ENCODE assay signal across 17 cellular contexts in the genomic region with DNA sequence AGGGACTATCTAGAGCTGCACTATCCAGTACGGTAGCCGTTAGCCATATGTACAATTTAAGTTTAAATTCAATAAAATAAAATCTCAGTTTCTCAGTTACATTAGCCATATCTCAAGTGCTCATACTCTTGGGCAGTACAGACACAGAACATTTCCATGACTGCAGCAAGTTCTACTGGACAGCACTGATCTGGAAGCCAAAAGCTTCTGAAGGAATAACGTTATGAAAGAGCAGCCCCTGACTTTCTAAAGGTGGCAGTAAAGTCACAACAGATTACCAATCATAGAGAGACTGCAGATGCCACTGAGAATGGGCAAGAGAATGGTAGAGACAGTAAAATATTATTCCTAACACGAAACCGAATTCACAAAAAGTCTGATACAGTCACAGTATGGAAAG. TPM values are rescaled to one million over a fixed set of nuclear protein-coding genes. Genes with fewer than 3 reads are reported as not detected.
A peak's percentile ranks its signal among the peaks of the same experiment; 100 is the strongest.
DNase-seq lines count a peak whose midpoint lies in the region; ATAC-seq and TF ChIP-seq lines count a peak whose summit lies in the region.
"Had no signal": no experiment of that assay in that cellular context is flagged by ENCODE, and none has a peak within 500 bp of the region (broad histone marks: within the 10 kb centered on the region; RNA-seq: fewer than 3 reads in every experiment).

No MANE protein-coding gene starts in this region.

- H2AFZ ChIP-seq in Karpas-422 (ENCODE audit: low read length), result no peak overlapping the region
- H2AFZ ChIP-seq: GM23338 had no signal

- H3K27me3 ChIP-seq in right atrium auricular region (no peaks in the 10 kb centered on the region), Karpas-422 (ENCODE audit: low read length) (no peaks in the 10 kb centered on the region)
- H3K27me3 ChIP-seq: BLaER1 had no signal

- H3K4me3 ChIP-seq in right atrium auricular region (no peak overlapping the region), Karpas-422 (ENCODE audit: low read length) (no peak overlapping the region), coronary artery (no peak overlapping the region)
- H3K4me3 ChIP-seq: BLaER1, GM23338 had no signal

- peaks cover 11% of the 10 kb centered on the region for H3K36me3 ChIP-seq in right atrium auricular region
- H3K36me3 ChIP-seq in Karpas-422 (ENCODE audit: insufficient read depth, low read length), result no peaks in the 10 kb centered on the region

- H3K27ac ChIP-seq in right atrium auricular region (no peak overlapping the region), Karpas-422 (ENCODE audit: low read length) (no peak overlapping the region), coronary artery (peak overlapping the region; percentile 7 to 35)
- H3K27ac ChIP-seq: BLaER1 had no signal

- no peak overlapping the region for H3K4me2 ChIP-seq in Karpas-422 (ENCODE audit: low read depth, low read length, poor library complexity, severe bottlenecking)
- H3K4me2 ChIP-seq: BLaER1, GM23338 had no signal

- H3K9ac ChIP-seq in Karpas-422 (ENCODE audit: low read length), result no peak overlapping the region
- H3K9ac ChIP-seq: BLaER1 had no signal

- no peak for TF ChIP-seq CTCF in right atrium auricular region (IDR thresholded peaks at IDR 0.05)
- no peak for TF ChIP-seq CTCF in coronary artery (IDR thresholded peaks at IDR 0.05)

- DNase-seq in Right ventricle myocardium superior (no peak), right atrium auricular region (ENCODE audit: low spot score) (no peak), Karpas-422 (peak; percentile 35), coronary artery (ENCODE audit: low spot score) (no peak), SW480 (ENCODE audit: low spot score) (no peak), NCI-H446 (lab: John Stamatoyannopoulos, UW) (no peak)
- DNase-seq: 8988T; CD4-positive, alpha-beta memory T cell; DMS53; DND-41; EL; HFFc6; IMR-90 had no signal

- H3K9me3 ChIP-seq in right atrium auricular region (no peaks in the 10 kb centered on the region), Karpas-422 (ENCODE audit: low read length) (no peaks in the 10 kb centered on the region)
- H3K9me3 ChIP-seq: BLaER1 had no signal

- no peaks in the 10 kb centered on the region for H3K4me1 ChIP-seq in right atrium auricular region
- no peaks in the 10 kb centered on the region for H3K4me1 ChIP-seq in Karpas-422 (ENCODE audit: low read length)
- H3K4me1 ChIP-seq: BLaER1 had no signal

- 0 out of 2 replicates have a peak, but pooled peaks cover 6% of the 10 kb centered on the region for H3K79me2 ChIP-seq in Karpas-422 (ENCODE audit: low read length)

- no peaks in the 10 kb centered on the region for H4K20me1 ChIP-seq in Karpas-422 (ENCODE audit: insufficient read depth, low read depth, low read length)
- H4K20me1 ChIP-seq: BLaER1 had no signal

- peak; percentile 76 for ATAC-seq in Right ventricle myocardium superior (ENCODE audit: poor library complexity)
- no peak for ATAC-seq in GM18502 (IDR thresholded peaks at IDR 0.05; ENCODE audit: poor library complexity, unreplicated experiment)
- ATAC-seq: GM23338, HCT116 had no signal

- intact Hi-C loops in Right ventricle myocardium superior (cut with DNase I), result no loop called here

- H3K9me2 ChIP-seq in Karpas-422 (replicated peaks; ENCODE audit: insufficient read depth, low read length), result no peaks in the 10 kb centered on the region

RNA-seq across cellular contexts. Expression of a gene that starts 36.8 kb away (rescaled TPM):
- 27.5 TPM for total RNA-seq in Right ventricle myocardium superior
- total RNA-seq in right atrium auricular region, result 10 to 100 TPM; 19.7 to 33.9 TPM
- total RNA-seq in Karpas-422 (2014; rRNA removed; shearing (Covaris generic); ENCODE audit: low replicate concordance), result 23.7 and 33.6 TPM in 2 replicates

Comparison
In these comparisons a context has a peak if more than half of its experiments do, and no peak if none do; other contexts are left out.
1. H3K27ac ChIP-seq: peak in coronary artery (2 of 2); none in right atrium auricular region (0 of 2) and Karpas-422 (single experiment).